Comparison of ENCODE assay signal across 29 cellular contexts in genomic region chrY:21267164-21267563, GRCh38.
"Had no signal": no experiment of that assay in that cellular context is flagged by ENCODE, and none has a peak within 500 bp of the region (broad histone marks: within the 10 kb centered on the region; RNA-seq: fewer than 3 reads in every experiment).

No MANE protein-coding gene starts in this region.

- H3K4me3 ChIP-seq: heart right ventricle, hepatocyte, left lung, lower lobe of right lung, neural progenitor cell, psoas muscle, right lobe of liver, smooth muscle cell, thyroid gland, transverse colon, upper lobe of left lung, vagina had no signal

- H3K36me3 ChIP-seq: heart right ventricle, left lung, lower lobe of right lung, neural progenitor cell, neutrophil, right lobe of liver, thyroid gland, transverse colon, upper lobe of left lung, vagina had no signal

- H3K9me3 ChIP-seq: heart right ventricle, left lung, lower lobe of right lung, neutrophil, psoas muscle, right lobe of liver, thyroid gland, transverse colon, upper lobe of left lung, vagina had no signal

- DNase-seq: islet precursor cell; left cardiac atrium; left lung; lower lobe of right lung; mammary epithelial cell; mesenchymal stem cell; naive B cell; natural killer cell; nephron progenitor cell; occipital lobe; psoas muscle; stimulated activated CD4-positive, alpha-beta T cell treated with anti-CD3 and anti-CD28 coated beads, Interleukin-1b, Interleukin-23, amount 100 ng/mL, for 48 hours; stimulated activated CD4-positive, alpha-beta T cell treated with anti-CD3 and anti-CD28 coated beads, Interleukin-2, amount 100 ng/mL, for 48 hours; stimulated activated CD4-positive, alpha-beta T cell treated with anti-CD3 and anti-CD28 coated beads, Interleukin-4, amount 100 ng/mL, for 4 hours; stimulated activated CD8-positive, alpha-beta memory T cell treated with anti-CD3 and anti-CD28 coated beads, Interleukin-4, amount 100 ng/mL, for 48 hours; stimulated activated naive CD4-positive, alpha-beta T cell treated with Interleukin-2 at 50 U/mL for 16 hours; stimulated activated naive CD8-positive, alpha-beta T cell treated with anti-CD3 and anti-CD28 coated beads, Interleukin-15, amount 100 ng/mL, for 72 hours; transverse colon; upper lobe of left lung had no signal

- H3K9ac ChIP-seq: neural progenitor cell, parathyroid adenoma had no signal

- H3K27ac ChIP-seq: heart right ventricle, hepatocyte, left lung, lower lobe of right lung, neural progenitor cell, neutrophil, parathyroid adenoma, psoas muscle, right lobe of liver, thyroid gland, transverse colon, upper lobe of left lung, vagina had no signal

- H3K27me3 ChIP-seq: heart right ventricle, hepatocyte, left lung, neural progenitor cell, neutrophil, right lobe of liver, thyroid gland, transverse colon, upper lobe of left lung, vagina had no signal

- H3K4me1 ChIP-seq: heart right ventricle, left lung, lower lobe of right lung, neural progenitor cell, parathyroid adenoma, psoas muscle, right lobe of liver, thyroid gland, upper lobe of left lung, vagina had no signal

- ATAC-seq: left lung; natural killer cell; psoas muscle; stimulated activated memory B cell treated with anti-CD40 and anti-IgM and Interleukin-4, amounts not matched to agents 10 μg/mL and 1 μg/mL and 100 μg/mL, for 72 hours; stimulated activated naive CD8-positive, alpha-beta T cell treated with anti-CD3 and anti-CD28 coated beads, Interleukin-15, amount 100 ng/mL, for 72 hours had no signal
